In the genomic region with DNA sequence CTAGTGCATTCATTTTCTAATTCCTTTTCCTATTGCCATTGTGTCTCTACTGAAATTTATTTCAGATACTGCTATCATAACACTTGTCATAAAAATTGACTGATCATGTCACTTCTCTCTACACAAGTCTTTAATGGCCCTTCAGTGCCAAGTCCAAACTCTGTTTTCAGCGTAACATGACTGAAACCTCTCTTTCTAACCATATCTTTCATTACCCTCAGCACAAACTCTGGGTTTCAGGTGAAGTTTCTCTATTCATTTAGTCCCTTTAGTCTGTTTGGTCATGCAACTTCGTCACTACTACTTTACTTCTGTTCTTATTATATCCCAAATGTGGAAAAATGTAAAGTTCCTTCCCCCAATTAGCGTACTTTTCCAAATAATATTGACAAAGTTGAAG, we compare ENCODE assay signal across 32 cellular contexts.
DNase-seq lines count a peak whose midpoint lies in the region; ATAC-seq, FAIRE-seq and TF ChIP-seq lines count a peak whose summit lies in the region.
"Had no signal": no experiment of that assay in that cellular context is flagged by ENCODE, and none has a peak within 500 bp of the region (broad histone marks: within the 10 kb centered on the region; RNA-seq: fewer than 3 reads in every experiment).

No MANE protein-coding gene starts in this region.

- H3K4me2 ChIP-seq in GM12878 (ENCODE audit: control insufficient read depth, insufficient read depth) = no peak overlapping the region
- H3K4me2 ChIP-seq: BLaER1 treated with 17β-estradiol and CSF1 and Interleukin-3, amounts not matched to agents 10 nM and 100 nM; hepatocyte had no signal

- H3K27ac Mint-ChIP-seq in activated T-cell treated with anti-CD3 and anti-CD28 coated beads, Interleukin-2, amount 50 U/mL, for 24 hours = no peak overlapping the region

- no peak for TF ChIP-seq CTCF in GM12878 (IDR thresholded peaks at IDR 0.05 in 2 of 3, conservative IDR thresholded peaks at IDR 0.05 in 1 of 3; ENCODE audit: control insufficient read depth in 2 of 3, extremely low read depth in 1 of 3, insufficient read depth in 1 of 3, low read depth in 3 of 3, low read length in 3 of 3)

- no peaks in the 10 kb centered on the region for H4K20me1 ChIP-seq in GM12878 (ENCODE audit: control insufficient read depth, insufficient read depth)
- H4K20me1 ChIP-seq: BLaER1 treated with 17β-estradiol and CSF1 and Interleukin-3, amounts not matched to agents 10 nM and 100 nM had no signal

- no peak overlapping the region for H3K4me3 ChIP-seq in GM12878
- H3K4me3 ChIP-seq: BLaER1 treated with 17β-estradiol and CSF1 and Interleukin-3, amounts not matched to agents 10 nM and 100 nM; body of pancreas; gastroesophageal sphincter; hepatocyte; right atrium auricular region; upper lobe of left lung had no signal

- SMC1A ChIA-PET in GM12878 (lab: Charles Lee; ENCODE audit: uncharacterized antibody, unreplicated experiment) = no interaction called here

- H3K9me3 ChIP-seq in GM12878 (replicated peaks; ENCODE audit: control insufficient read depth, insufficient read depth, low read length) = no peaks in the 10 kb centered on the region
- H3K9me3 ChIP-seq: BLaER1 treated with 17β-estradiol and CSF1 and Interleukin-3, amounts not matched to agents 10 nM and 100 nM; body of pancreas; gastroesophageal sphincter; right atrium auricular region; upper lobe of left lung had no signal

- RAD21 ChIA-PET in GM12878 (lab: Charles Lee; ENCODE audit: unreplicated experiment) = no interaction called here

- TF ChIP-seq RAD21 in GM12878 (IDR thresholded peaks at IDR 0.05; ENCODE audit: insufficient read depth, low read depth, low read length) = no peak

- H3K4me1 ChIP-seq in GM12878 (ENCODE audit: control insufficient read depth, insufficient read depth, low read length) = no peaks in the 10 kb centered on the region
- H3K4me1 ChIP-seq: gastroesophageal sphincter, right atrium auricular region, upper lobe of left lung had no signal

- TF ChIP-seq POLR2A in GM12878 (IDR thresholded peaks at IDR 0.05; ENCODE audit: low read depth, low read length) = no peak

- in situ Hi-C loops in GM12878 (cut with MboI) = no loop called here

- 9% methylated on average over 3 of the region's 3 CpGs for WGBS in GM12878 (ENCODE audit: insufficient coverage, insufficient replicate concordance, low lambda C conversion rate, missing lambda C conversion rate)

- intact Hi-C loops in GM12878 (cut with micrococcal nuclease; ENCODE audit: unreplicated experiment) = no loop called here

- no peaks in the 10 kb centered on the region for H3K9me3 Mint-ChIP-seq in activated T-cell treated with anti-CD3 and anti-CD28 coated beads, Interleukin-2, amount 50 U/mL, for 24 hours

- H3K79me2 ChIP-seq in GM12878 (ENCODE audit: control insufficient read depth, insufficient read depth, low read length) = no peaks in the 10 kb centered on the region
- H3K79me2 ChIP-seq: hepatocyte had no signal

- no peaks in the 10 kb centered on the region for H3K36me3 ChIP-seq in GM12878 (ENCODE audit: control insufficient read depth in 2 of 2, insufficient read depth in 2 of 2, low read length in 1 of 2)
- H3K36me3 ChIP-seq: BLaER1 treated with 17β-estradiol and CSF1 and Interleukin-3, amounts not matched to agents 10 nM and 100 nM; gastroesophageal sphincter; right atrium auricular region; upper lobe of left lung had no signal

- no TSS peak for BruUV-seq in GM12878 (replicated peaks; lab: Mats Ljungman, UMichigan)

- POLR2A ChIA-PET in GM12878 (lab: Charles Lee) = no interaction called here

- FAIRE-seq in GM12878 (lab: Jason Lieb, UNC) = no peak
- FAIRE-seq: endometrium, G401.6, H1 had no signal

- H3K9ac ChIP-seq in GM12878 (ENCODE audit: control insufficient read depth, insufficient read depth, low read length) = no peak overlapping the region
- H3K9ac ChIP-seq: BLaER1 treated with 17β-estradiol and CSF1 and Interleukin-3, amounts not matched to agents 10 nM and 100 nM had no signal

- ATAC-seq in GM18870 (IDR thresholded peaks at IDR 0.05; ENCODE audit: unreplicated experiment) (peak; percentile 79), GM21381 (IDR thresholded peaks at IDR 0.05; ENCODE audit: unreplicated experiment) (peak; percentile 68), HG02870 (IDR thresholded peaks at IDR 0.05; ENCODE audit: unreplicated experiment) (peak; percentile 77), GM12878 (peak; percentile 46)
- ATAC-seq: body of pancreas, gastroesophageal sphincter, left cardiac atrium had no signal

- no peak for TF ChIP-seq EP300 in GM12878 (IDR thresholded peaks at IDR 0.05; ENCODE audit: borderline replicate concordance in 1 of 2, control insufficient read depth in 1 of 2, low read depth in 2 of 2, low read length in 2 of 2)

- H3K27me3 ChIP-seq in GM12878 (replicated peaks in 1 of 2; ENCODE audit: control insufficient read depth in 2 of 2, insufficient read depth in 2 of 2, low read length in 1 of 2) = no peaks in the 10 kb centered on the region; a peak in 1 of 4 replicates
- H3K27me3 ChIP-seq: BLaER1 treated with 17β-estradiol and CSF1 and Interleukin-3, amounts not matched to agents 10 nM and 100 nM; body of pancreas; gastroesophageal sphincter; hepatocyte; right atrium auricular region; upper lobe of left lung had no signal

- H3K4me3 Mint-ChIP-seq in activated T-cell treated with anti-CD3 and anti-CD28 coated beads, Interleukin-2, amount 50 U/mL, for 24 hours = no peak overlapping the region
- H3K4me3 Mint-ChIP-seq: neural crest cell had no signal

- H3K4me1 Mint-ChIP-seq in activated T-cell treated with anti-CD3 and anti-CD28 coated beads, Interleukin-2, amount 50 U/mL, for 24 hours (ENCODE audit: low read depth) = no peaks in the 10 kb centered on the region
- H3K4me1 Mint-ChIP-seq: neural crest cell had no signal

- CTCF ChIA-PET in GM12878 (lab: Yijun Ruan, JAX) = no interaction called here

- H3K36me3 Mint-ChIP-seq in activated T-cell treated with anti-CD3 and anti-CD28 coated beads, Interleukin-2, amount 50 U/mL, for 24 hours (ENCODE audit: low read depth) = no peaks in the 10 kb centered on the region

- H3K27ac ChIP-seq in GM12878 (ENCODE audit: control insufficient read depth, insufficient read depth) = no peak overlapping the region
- H3K27ac ChIP-seq: BLaER1 treated with 17β-estradiol and CSF1 and Interleukin-3, amounts not matched to agents 10 nM and 100 nM; body of pancreas; gastroesophageal sphincter; hepatocyte; right atrium auricular region; upper lobe of left lung; VCaP had no signal

- DNase-seq in GM12878 (ENCODE audit: low read depth, low spot score) (no peak), NCI-H146 treated with DMSO at 0.1 percent for 48 hours (lab: John Stamatoyannopoulos, UW; ENCODE audit: unreplicated experiment) (no peak), RKO (ENCODE audit: low spot score) (no peak)
- DNase-seq in activated T-cell treated with anti-CD3 and anti-CD28 coated beads, Interleukin-2, amount 50 U/mL, for 24 hours = no peak
- DNase-seq: activated CD4-positive, alpha-beta T cell treated with anti-CD3 and anti-CD28 coated beads for 48 hours; activated CD8-positive, alpha-beta memory T cell treated with anti-CD3 and anti-CD28 coated beads for 24 hours; activated T-cell treated with anti-CD3 and anti-CD28 coated beads, Interleukin-2, amount 50 U/mL, for 1 hour; body of pancreas; cerebellar nuclear complex; COR-L47; IMR-90; left cardiac atrium; mammary epithelial cell; NCI-H1048; NCI-H1694 treated with DMSO at 0.1 percent for 48 hours; NCI-H2171; NCI-H510A treated with DMSO at 0.1 percent for 48 hours; SHP77; T-helper 9 cell; upper lobe of left lung had no signal

- peaks cover 13% of the 10 kb centered on the region for H3K27me3 Mint-ChIP-seq in activated T-cell treated with anti-CD3 and anti-CD28 coated beads, Interleukin-2, amount 50 U/mL, for 24 hours

- no peak overlapping the region for H2AFZ ChIP-seq in GM12878 (ENCODE audit: control insufficient read depth, low read depth, low read length)
- H2AFZ ChIP-seq: hepatocyte had no signal

TF ChIP-seq in GM12878, 131 proteins besides CTCF, POLR2A, EP300 and RAD21 (continues in another document):
- no peak for TF ChIP-seq GATAD2B (conservative IDR thresholded peaks at IDR 0.05; ENCODE audit: low read depth)
- TF ChIP-seq FOS (IDR thresholded peaks at IDR 0.05; ENCODE audit: borderline replicate concordance, extremely low read depth, insufficient read length) = no peak
- no peak for TF ChIP-seq E4F1 (IDR thresholded peaks at IDR 0.05; ENCODE audit: borderline replicate concordance, partially characterized antibody)
